Comparison of ENCODE assay signal across 13 cellular contexts in the genomic region with DNA sequence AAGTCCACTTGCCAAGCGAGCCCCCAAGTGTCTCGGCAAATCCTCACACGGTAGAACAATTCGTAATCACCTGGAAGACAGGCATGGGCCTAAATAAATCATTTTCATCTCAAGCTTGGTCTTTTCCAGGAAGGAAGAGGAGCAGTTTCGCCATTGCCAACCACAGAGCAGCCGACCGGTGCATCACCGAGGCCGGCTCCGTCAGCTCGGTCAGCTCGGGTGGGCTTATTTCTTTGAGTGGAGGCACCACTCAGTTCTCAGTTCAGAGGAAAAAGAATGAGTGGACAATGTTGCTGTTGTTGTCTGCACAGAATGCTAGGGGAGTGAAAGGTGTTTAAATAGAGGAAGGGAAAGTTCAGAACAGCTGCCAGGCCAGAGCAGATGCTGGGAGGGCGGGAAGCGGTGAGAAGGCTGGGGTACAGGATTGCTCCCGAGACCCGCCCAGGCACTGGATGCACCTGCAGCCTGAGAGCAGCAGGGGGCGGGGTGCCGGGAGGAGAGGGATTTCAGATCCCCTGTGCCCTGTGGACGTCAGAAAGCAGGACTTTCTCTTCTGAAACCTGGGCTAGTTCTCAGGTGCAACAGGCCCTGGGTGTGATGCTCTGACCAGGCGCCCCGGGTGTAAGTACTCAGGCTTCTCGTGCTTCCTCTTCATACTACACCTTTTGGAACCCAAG. TPM values are rescaled to one million over a fixed set of nuclear protein-coding genes. Genes with fewer than 3 reads are reported as not detected.
DNase-seq lines count a peak whose midpoint lies in the region; ATAC-seq and TF ChIP-seq lines count a peak whose summit lies in the region.
"Had no signal": no experiment of that assay in that cellular context is flagged by ENCODE, and none has a peak within 500 bp of the region (broad histone marks: within the 10 kb centered on the region; RNA-seq: fewer than 3 reads in every experiment).

No MANE protein-coding gene starts in this region.

- peak overlapping the region; percentile 24 for H3K27ac Mint-ChIP-seq in CD4-positive, alpha-beta T cell
- no peak overlapping the region for H3K27ac Mint-ChIP-seq in WTC11
- H3K27ac Mint-ChIP-seq: activated naive CD8-positive, alpha-beta T cell had no signal

- DNase-seq in CD4-positive, alpha-beta T cell = no peak
- peak; percentile 38 for DNase-seq in HT-29 (ENCODE audit: low spot score)
- DNase-seq in WTC11 (ENCODE audit: low spot score) = peak; percentile 74
- DNase-seq in islet precursor cell = peak; percentile 58
- no peak for DNase-seq in mesenteric fat pad (ENCODE audit: low spot score)
- DNase-seq in medulla oblongata (ENCODE audit: extremely low spot score) = no peak
- DNase-seq: gastrocnemius medialis, NCI-H1436, T-helper 9 cell had no signal

- POLR2A ChIA-PET in CD4-positive, alpha-beta T cell (lab: Charles Lee) = interaction anchor here (2.2 kb wide), 1 partner anchor 18 kb away, joined by 6 read pairs; a partner anchor contains a TSS
- POLR2A ChIA-PET in WTC11 (lab: Charles Lee) = no interaction called here

- no peak overlapping the region for H3K4me3 Mint-ChIP-seq in CD4-positive, alpha-beta T cell
- no peak overlapping the region for H3K4me3 Mint-ChIP-seq in WTC11

- ATAC-seq in CD4-positive, alpha-beta T cell (ENCODE audit: poor library complexity) = no peak
- ATAC-seq in WTC11 = peak; percentile 96
- no peak for ATAC-seq in GM18517 (IDR thresholded peaks at IDR 0.05; ENCODE audit: unreplicated experiment)
- no peak for ATAC-seq in GM21528 (IDR thresholded peaks at IDR 0.05; ENCODE audit: low FRiP score, unreplicated experiment)
- ATAC-seq: gastrocnemius medialis had no signal

- peaks cover 5% of the 10 kb centered on the region for H3K27me3 ChIP-seq in CD4-positive, alpha-beta T cell (ENCODE audit: control insufficient read depth, insufficient read depth, low read length)
- H3K27me3 ChIP-seq: gastrocnemius medialis had no signal

- H3K27me3 Mint-ChIP-seq in CD4-positive, alpha-beta T cell = peaks cover 18% of the 10 kb centered on the region
- H3K27me3 Mint-ChIP-seq in WTC11 (ENCODE audit: low read depth) = no peaks in the 10 kb centered on the region

- no peaks in the 10 kb centered on the region for H3K9me3 ChIP-seq in CD4-positive, alpha-beta T cell (ENCODE audit: control insufficient read depth, low read length)
- H3K9me3 ChIP-seq: gastrocnemius medialis had no signal

- peaks cover 4% of the 10 kb centered on the region for H3K36me3 Mint-ChIP-seq in CD4-positive, alpha-beta T cell (ENCODE audit: low read depth)
- H3K36me3 Mint-ChIP-seq in WTC11 = peaks cover 2% of the 10 kb centered on the region; the same call in 1 of the 2 replicates
- H3K36me3 Mint-ChIP-seq: activated naive CD8-positive, alpha-beta T cell had no signal

- CTCF ChIA-PET in CD4-positive, alpha-beta T cell (lab: Charles Lee) = no interaction called here
- CTCF ChIA-PET in WTC11 (lab: Charles Lee) = interaction anchor here (1.0 to 3.6 kb wide), 3 partner anchors 16 to 194 kb away, joined by 3 to 16 read pairs (median 4); a partner anchor contains a TSS

- no peak overlapping the region for H3K27ac ChIP-seq in CD4-positive, alpha-beta T cell (ENCODE audit: low read depth, low read length)
- H3K27ac ChIP-seq: coronary artery, gastrocnemius medialis had no signal

- TF ChIP-seq CTCF in CD4-positive, alpha-beta T cell (IDR thresholded peaks at IDR 0.05) = no peak
- TF ChIP-seq CTCF in WTC11 (IDR thresholded peaks at IDR 0.05) = peak; percentile 69

- peaks cover 37% of the 10 kb centered on the region for H3K4me1 Mint-ChIP-seq in CD4-positive, alpha-beta T cell (ENCODE audit: low read depth)
- H3K4me1 Mint-ChIP-seq in WTC11 = 0 out of 2 replicates have a peak, but pooled peaks cover 2% of the 10 kb centered on the region

- peaks cover 8% of the 10 kb centered on the region for H3K9me3 Mint-ChIP-seq in CD4-positive, alpha-beta T cell
- peaks cover 13% of the 10 kb centered on the region for H3K9me3 Mint-ChIP-seq in WTC11

- intact Hi-C loops in CD4-positive, alpha-beta T cell (cut with DNase I, micrococcal nuclease) = no loop called here

TF ChIP-seq in WTC11, 78 proteins besides CTCF, POLR2A, EP300 and RAD21:
- TF ChIP-seq RELA (CRISPR knock-in tag; IDR thresholded peaks at IDR 0.05; ENCODE audit: borderline replicate concordance) (no peak), NFATC4 (CRISPR knock-in tag; IDR thresholded peaks at IDR 0.05) (no peak)
TF ChIP-seq in WTC11: peak in this region for 0.

RNA-seq across cellular contexts. Expression of a gene that starts 17.7 kb away (rescaled TPM):
- 1 to 10 TPM; 8.0 to 10.0 TPM for total RNA-seq in CD4-positive, alpha-beta T cell
- not detected in 2 replicates for total RNA-seq in HT-29 (2014; rRNA removed; shearing (Covaris generic))
- total RNA-seq in WTC11 (2021) = 2.9 to 4.9 TPM (median 4.3 TPM) in 3 replicates
- 223 TPM for total RNA-seq in mesenteric fat pad

RNA-seq across cellular contexts. Expression of a gene that starts 50.5 kb away (rescaled TPM):
- not detected for total RNA-seq in CD4-positive, alpha-beta T cell
- total RNA-seq in HT-29 (2014; rRNA removed; shearing (Covaris generic)) = 0.31 TPM in 1 of 2 replicates, not detected in the other
- total RNA-seq in WTC11 (2021) = 0.18 to 0.37 TPM in 2 of 3 replicates, not detected in the other
- not detected for total RNA-seq in mesenteric fat pad

Comparison
In these comparisons a context has a peak if more than half of its experiments do, and no peak if none do; other contexts are left out.
1. DNase-seq: peak in HT-29 (single experiment), WTC11 (single experiment) and islet precursor cell (single experiment); none in CD4-positive, alpha-beta T cell (0 of 10), mesenteric fat pad (single experiment) and medulla oblongata (single experiment).
2. RNA of a gene that starts 17.7 kb away (total RNA-seq): 223 TPM in mesenteric fat pad (single experiment); 8.0 to 10.0 TPM in CD4-positive, alpha-beta T cell, 2.9 to 4.9 TPM in WTC11 and not detected in HT-29; every median in the first group is over 10 times any median in the second.